Comparison of ENCODE assay signal across 2 cellular contexts in the genomic region with DNA sequence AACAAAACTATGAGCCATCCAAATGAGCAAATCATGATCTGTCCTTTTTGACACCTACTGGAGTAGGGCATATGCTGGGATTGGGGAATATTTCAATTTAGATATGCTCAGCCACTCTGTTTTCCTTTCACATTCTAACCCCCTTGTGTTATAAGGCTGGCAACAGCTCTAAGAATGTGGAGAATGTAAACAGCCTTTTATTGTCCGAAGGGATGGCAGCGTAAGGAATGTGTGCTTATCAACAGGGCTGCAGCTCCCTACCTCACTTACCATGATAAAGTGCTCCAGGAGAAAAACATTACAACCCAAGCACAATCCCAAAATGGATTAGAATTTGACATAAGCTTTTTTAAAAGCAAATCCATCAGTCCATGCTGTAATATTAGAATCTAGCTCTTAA.
TF ChIP-seq lines count a peak whose summit lies in the region.

No MANE protein-coding gene starts in this region.

TF ChIP-seq in Ishikawa, 13 proteins besides CTCF, POLR2A, EP300 and RAD21:
- TF ChIP-seq, protein P1, sequence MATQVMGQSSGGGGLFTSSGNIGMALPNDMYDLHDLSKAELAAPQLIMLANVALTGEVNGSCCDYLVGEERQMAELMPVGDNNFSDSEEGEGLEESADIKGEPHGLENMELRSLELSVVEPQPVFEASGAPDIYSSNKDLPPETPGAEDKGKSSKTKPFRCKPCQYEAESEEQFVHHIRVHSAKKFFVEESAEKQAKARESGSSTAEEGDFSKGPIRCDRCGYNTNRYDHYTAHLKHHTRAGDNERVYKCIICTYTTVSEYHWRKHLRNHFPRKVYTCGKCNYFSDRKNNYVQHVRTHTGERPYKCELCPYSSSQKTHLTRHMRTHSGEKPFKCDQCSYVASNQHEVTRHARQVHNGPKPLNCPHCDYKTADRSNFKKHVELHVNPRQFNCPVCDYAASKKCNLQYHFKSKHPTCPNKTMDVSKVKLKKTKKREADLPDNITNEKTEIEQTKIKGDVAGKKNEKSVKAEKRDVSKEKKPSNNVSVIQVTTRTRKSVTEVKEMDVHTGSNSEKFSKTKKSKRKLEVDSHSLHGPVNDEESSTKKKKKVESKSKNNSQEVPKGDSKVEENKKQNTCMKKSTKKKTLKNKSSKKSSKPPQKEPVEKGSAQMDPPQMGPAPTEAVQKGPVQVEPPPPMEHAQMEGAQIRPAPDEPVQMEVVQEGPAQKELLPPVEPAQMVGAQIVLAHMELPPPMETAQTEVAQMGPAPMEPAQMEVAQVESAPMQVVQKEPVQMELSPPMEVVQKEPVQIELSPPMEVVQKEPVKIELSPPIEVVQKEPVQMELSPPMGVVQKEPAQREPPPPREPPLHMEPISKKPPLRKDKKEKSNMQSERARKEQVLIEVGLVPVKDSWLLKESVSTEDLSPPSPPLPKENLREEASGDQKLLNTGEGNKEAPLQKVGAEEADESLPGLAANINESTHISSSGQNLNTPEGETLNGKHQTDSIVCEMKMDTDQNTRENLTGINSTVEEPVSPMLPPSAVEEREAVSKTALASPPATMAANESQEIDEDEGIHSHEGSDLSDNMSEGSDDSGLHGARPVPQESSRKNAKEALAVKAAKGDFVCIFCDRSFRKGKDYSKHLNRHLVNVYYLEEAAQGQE (IDR thresholded peaks at IDR 0.05; ENCODE audit: low read depth) = no peak
- TF ChIP-seq TAF1 (IDR thresholded peaks at IDR 0.05; ENCODE audit: low read depth) (no peak), NFIC (IDR thresholded peaks at IDR 0.05) (no peak), CREB1 (IDR thresholded peaks at IDR 0.05; ENCODE audit: low read depth) (no peak), YY1 (IDR thresholded peaks at IDR 0.05; ENCODE audit: low read depth) (no peak), TEAD4 (IDR thresholded peaks at IDR 0.05) (peak; percentile 89)
- TF ChIP-seq, protein P2, sequence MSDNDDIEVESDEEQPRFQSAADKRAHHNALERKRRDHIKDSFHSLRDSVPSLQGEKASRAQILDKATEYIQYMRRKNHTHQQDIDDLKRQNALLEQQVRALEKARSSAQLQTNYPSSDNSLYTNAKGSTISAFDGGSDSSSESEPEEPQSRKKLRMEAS (IDR thresholded peaks at IDR 0.05) = no peak

TF ChIP-seq in H1, 55 proteins besides CTCF, POLR2A, EP300 and RAD21:
- TF ChIP-seq, protein P3, sequence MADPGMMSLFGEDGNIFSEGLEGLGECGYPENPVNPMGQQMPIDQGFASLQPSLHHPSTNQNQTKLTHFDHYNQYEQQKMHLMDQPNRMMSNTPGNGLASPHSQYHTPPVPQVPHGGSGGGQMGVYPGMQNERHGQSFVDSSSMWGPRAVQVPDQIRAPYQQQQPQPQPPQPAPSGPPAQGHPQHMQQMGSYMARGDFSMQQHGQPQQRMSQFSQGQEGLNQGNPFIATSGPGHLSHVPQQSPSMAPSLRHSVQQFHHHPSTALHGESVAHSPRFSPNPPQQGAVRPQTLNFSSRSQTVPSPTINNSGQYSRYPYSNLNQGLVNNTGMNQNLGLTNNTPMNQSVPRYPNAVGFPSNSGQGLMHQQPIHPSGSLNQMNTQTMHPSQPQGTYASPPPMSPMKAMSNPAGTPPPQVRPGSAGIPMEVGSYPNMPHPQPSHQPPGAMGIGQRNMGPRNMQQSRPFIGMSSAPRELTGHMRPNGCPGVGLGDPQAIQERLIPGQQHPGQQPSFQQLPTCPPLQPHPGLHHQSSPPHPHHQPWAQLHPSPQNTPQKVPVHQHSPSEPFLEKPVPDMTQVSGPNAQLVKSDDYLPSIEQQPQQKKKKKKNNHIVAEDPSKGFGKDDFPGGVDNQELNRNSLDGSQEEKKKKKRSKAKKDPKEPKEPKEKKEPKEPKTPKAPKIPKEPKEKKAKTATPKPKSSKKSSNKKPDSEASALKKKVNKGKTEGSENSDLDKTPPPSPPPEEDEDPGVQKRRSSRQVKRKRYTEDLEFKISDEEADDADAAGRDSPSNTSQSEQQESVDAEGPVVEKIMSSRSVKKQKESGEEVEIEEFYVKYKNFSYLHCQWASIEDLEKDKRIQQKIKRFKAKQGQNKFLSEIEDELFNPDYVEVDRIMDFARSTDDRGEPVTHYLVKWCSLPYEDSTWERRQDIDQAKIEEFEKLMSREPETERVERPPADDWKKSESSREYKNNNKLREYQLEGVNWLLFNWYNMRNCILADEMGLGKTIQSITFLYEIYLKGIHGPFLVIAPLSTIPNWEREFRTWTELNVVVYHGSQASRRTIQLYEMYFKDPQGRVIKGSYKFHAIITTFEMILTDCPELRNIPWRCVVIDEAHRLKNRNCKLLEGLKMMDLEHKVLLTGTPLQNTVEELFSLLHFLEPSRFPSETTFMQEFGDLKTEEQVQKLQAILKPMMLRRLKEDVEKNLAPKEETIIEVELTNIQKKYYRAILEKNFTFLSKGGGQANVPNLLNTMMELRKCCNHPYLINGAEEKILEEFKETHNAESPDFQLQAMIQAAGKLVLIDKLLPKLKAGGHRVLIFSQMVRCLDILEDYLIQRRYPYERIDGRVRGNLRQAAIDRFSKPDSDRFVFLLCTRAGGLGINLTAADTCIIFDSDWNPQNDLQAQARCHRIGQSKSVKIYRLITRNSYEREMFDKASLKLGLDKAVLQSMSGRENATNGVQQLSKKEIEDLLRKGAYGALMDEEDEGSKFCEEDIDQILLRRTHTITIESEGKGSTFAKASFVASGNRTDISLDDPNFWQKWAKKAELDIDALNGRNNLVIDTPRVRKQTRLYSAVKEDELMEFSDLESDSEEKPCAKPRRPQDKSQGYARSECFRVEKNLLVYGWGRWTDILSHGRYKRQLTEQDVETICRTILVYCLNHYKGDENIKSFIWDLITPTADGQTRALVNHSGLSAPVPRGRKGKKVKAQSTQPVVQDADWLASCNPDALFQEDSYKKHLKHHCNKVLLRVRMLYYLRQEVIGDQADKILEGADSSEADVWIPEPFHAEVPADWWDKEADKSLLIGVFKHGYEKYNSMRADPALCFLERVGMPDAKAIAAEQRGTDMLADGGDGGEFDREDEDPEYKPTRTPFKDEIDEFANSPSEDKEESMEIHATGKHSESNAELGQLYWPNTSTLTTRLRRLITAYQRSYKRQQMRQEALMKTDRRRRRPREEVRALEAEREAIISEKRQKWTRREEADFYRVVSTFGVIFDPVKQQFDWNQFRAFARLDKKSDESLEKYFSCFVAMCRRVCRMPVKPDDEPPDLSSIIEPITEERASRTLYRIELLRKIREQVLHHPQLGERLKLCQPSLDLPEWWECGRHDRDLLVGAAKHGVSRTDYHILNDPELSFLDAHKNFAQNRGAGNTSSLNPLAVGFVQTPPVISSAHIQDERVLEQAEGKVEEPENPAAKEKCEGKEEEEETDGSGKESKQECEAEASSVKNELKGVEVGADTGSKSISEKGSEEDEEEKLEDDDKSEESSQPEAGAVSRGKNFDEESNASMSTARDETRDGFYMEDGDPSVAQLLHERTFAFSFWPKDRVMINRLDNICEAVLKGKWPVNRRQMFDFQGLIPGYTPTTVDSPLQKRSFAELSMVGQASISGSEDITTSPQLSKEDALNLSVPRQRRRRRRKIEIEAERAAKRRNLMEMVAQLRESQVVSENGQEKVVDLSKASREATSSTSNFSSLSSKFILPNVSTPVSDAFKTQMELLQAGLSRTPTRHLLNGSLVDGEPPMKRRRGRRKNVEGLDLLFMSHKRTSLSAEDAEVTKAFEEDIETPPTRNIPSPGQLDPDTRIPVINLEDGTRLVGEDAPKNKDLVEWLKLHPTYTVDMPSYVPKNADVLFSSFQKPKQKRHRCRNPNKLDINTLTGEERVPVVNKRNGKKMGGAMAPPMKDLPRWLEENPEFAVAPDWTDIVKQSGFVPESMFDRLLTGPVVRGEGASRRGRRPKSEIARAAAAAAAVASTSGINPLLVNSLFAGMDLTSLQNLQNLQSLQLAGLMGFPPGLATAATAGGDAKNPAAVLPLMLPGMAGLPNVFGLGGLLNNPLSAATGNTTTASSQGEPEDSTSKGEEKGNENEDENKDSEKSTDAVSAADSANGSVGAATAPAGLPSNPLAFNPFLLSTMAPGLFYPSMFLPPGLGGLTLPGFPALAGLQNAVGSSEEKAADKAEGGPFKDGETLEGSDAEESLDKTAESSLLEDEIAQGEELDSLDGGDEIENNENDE (IDR thresholded peaks at IDR 0.05; ENCODE audit: insufficient replicate concordance, low read length) = peak; percentile 94
- TF ChIP-seq TEAD4 (IDR thresholded peaks at IDR 0.05; ENCODE audit: low read depth, low read length) = peak; percentile 100
- TF ChIP-seq CBX8 (IDR thresholded peaks at IDR 0.05; ENCODE audit: borderline replicate concordance, low read depth, low read length) = no peak
- peak; percentile 25; the same call in 1 of the 2 replicates for TF ChIP-seq RBBP5 (IDR thresholded peaks at IDR 0.05; ENCODE audit: borderline replicate concordance, low read depth, low read length)
- peak in 1 of 2 experiments; percentile 88; a peak in 1 of 4 replicates for TF ChIP-seq HDAC2 (IDR thresholded peaks at IDR 0.05; ENCODE audit: borderline replicate concordance in 1 of 2, low read depth in 2 of 2, low read length in 2 of 2)
- peak; percentile 29 for TF ChIP-seq ASH2L (IDR thresholded peaks at IDR 0.05; ENCODE audit: low read length)
- TF ChIP-seq TAF7 (optimal IDR thresholded peaks at IDR 0.05; ENCODE audit: borderline replicate concordance, low read depth, low read length) = peak; percentile 12
- TF ChIP-seq POU5F1 (IDR thresholded peaks at IDR 0.05; ENCODE audit: low read depth, low read length) = peak; percentile 40; the same call in 1 of the 2 replicates
- TF ChIP-seq SP2 (IDR thresholded peaks at IDR 0.05; ENCODE audit: low read length) = no peak
- TF ChIP-seq CHD2 (IDR thresholded peaks at IDR 0.05; ENCODE audit: low read length) = peak; percentile 44; the same call in 1 of the 2 replicates
- peak; percentile 92 for TF ChIP-seq SP1 (IDR thresholded peaks at IDR 0.05; ENCODE audit: low read depth, low read length)
- peak; percentile 80 for TF ChIP-seq YY1 (IDR thresholded peaks at IDR 0.05; ENCODE audit: low read depth, low read length)
- TF ChIP-seq GTF2F1 (IDR thresholded peaks at IDR 0.05; ENCODE audit: borderline replicate concordance, low read depth, low read length) = no peak
- TF ChIP-seq EZH2 (IDR thresholded peaks at IDR 0.05; ENCODE audit: low read depth, low read length, severe bottlenecking) = no peak
- peak; percentile 91 to 93 for TF ChIP-seq BCL11A (IDR thresholded peaks at IDR 0.05; ENCODE audit: low read depth in 2 of 2, low read length in 2 of 2)
- peak; percentile 27 to 84; a peak in 2 of 4 replicates for TF ChIP-seq SIN3A (conservative IDR thresholded peaks at IDR 0.05 in 1 of 2, IDR thresholded peaks at IDR 0.05 in 1 of 2; ENCODE audit: low read depth in 1 of 2, low read length in 2 of 2)
- 0 out of 2 replicates have a peak, but pooled peaks have one; percentile 13 for TF ChIP-seq CEBPB (IDR thresholded peaks at IDR 0.05; ENCODE audit: low read depth, low read length)
- peak; percentile 79; the same call in 1 of the 2 replicates for TF ChIP-seq TCF12 (IDR thresholded peaks at IDR 0.05; ENCODE audit: low read depth, low read length)
- TF ChIP-seq KDM4A (IDR thresholded peaks at IDR 0.05; ENCODE audit: low read depth, low read length, severe bottlenecking) = no peak
- no peak for TF ChIP-seq BRCA1 (IDR thresholded peaks at IDR 0.05; ENCODE audit: low read depth, low read length)
- TF ChIP-seq JUND (IDR thresholded peaks at IDR 0.05; ENCODE audit: low read length) = 0 out of 2 replicates have a peak, but pooled peaks have one; percentile 44
- peak; percentile 51; the same call in 1 of the 2 replicates for TF ChIP-seq SP4 (IDR thresholded peaks at IDR 0.05; ENCODE audit: low read length)
- TF ChIP-seq NANOG (IDR thresholded peaks at IDR 0.05; ENCODE audit: insufficient read depth, low read depth, low read length, poor library complexity, severe bottlenecking) = peak; percentile 71
